In the genomic region with DNA sequence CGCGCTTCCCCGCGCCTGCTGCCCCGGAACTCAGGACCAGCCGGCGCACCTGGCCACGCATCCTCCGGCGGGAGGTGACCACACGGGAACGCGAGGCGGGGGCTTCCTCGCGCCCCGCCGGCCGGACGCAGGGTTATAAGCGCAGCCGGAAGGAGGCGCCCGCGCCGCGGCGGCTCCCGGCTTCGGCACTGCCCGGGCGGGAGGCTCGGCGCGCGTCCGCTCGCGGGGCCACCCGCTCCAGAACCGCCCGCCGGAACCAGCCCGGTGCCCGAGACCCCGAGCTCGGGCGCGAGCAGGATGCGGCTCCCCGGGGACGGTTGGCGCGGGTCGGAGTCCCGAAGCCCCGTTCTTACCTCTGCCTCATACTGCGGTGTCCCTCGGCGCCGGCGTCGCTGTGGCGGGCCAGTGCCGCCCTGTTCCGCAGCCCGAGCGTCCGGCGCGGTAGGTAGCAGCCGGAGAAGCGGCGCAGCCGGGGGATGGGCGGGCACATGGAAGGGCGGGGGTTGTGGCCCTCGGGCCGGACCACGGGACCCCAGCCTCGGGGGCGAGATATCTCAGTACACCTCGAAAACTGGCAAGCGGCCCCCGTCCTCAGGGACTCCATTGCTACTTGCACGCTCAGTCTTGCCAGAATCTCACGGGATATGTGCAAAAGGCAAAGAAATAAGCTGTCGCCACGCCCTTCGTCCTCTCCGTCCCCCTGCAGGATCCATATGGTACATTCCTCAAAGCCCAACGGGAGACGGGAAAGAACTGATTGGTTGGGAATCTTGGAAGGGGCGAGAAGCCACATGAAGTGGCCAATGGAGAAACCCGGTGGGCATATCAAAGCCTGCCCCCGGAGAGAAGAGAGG, we compare ENCODE assay signal across 8 cellular contexts. TPM values are rescaled to one million over a fixed set of nuclear protein-coding genes. Genes with fewer than 3 reads are reported as not detected.
DNase-seq lines count a peak whose midpoint lies in the region; ATAC-seq, FAIRE-seq and TF ChIP-seq lines count a peak whose summit lies in the region.

No MANE protein-coding gene starts in this region.

- peak overlapping the region; percentile 85 for H3K4me2 ChIP-seq in smooth muscle cell

- H3K36me3 ChIP-seq in smooth muscle cell (ENCODE audit: low read depth): no peaks in the 10 kb centered on the region

- FAIRE-seq in islet of Langerhans (lab: Jason Lieb, UNC): peak; percentile 80

- peak overlapping the region; percentile 94 for H2AFZ ChIP-seq in smooth muscle cell (ENCODE audit: low read depth)

- WGBS in smooth muscle cell (ENCODE audit: low lambda C conversion rate): 2% methylated on average over 85 of the region's 96 CpGs

- peak overlapping the region; percentile 93 for H3K27ac ChIP-seq in smooth muscle cell (ENCODE audit: low read depth)

- no peaks in the 10 kb centered on the region for H3K27me3 ChIP-seq in smooth muscle cell (ENCODE audit: low read depth)

- no peaks in the 10 kb centered on the region for H3K4me1 ChIP-seq in smooth muscle cell (ENCODE audit: low read depth)

- H3K4me3 ChIP-seq in choroid plexus epithelial cell (ENCODE audit: low read depth, low read length): peak overlapping the region; percentile 95
- H3K4me3 ChIP-seq in smooth muscle cell: peak overlapping the region; percentile 88

- DNase-seq in D341Med (ENCODE audit: low spot score) (peak; percentile 94), NCI-H510A (lab: John Stamatoyannopoulos, UW) (peak; percentile 93), choroid plexus epithelial cell (ENCODE audit: low read depth) (peak; percentile 99), smooth muscle cell (lab: John Stamatoyannopoulos, UW; ENCODE audit: unreplicated experiment) (peak; percentile 68)
- peak; percentile 57 to 71 for DNase-seq in activated CD4-positive, alpha-beta T cell treated with anti-CD3 and anti-CD28 coated beads for 24 hours (ENCODE audit: low read depth in 2 of 2)

- peak overlapping the region; percentile 91 for H3K9ac ChIP-seq in smooth muscle cell (ENCODE audit: low read depth)

- H3F3A ChIP-seq in smooth muscle cell (ENCODE audit: low read depth): peaks cover 7% of the 10 kb centered on the region

- TF ChIP-seq CTCF in choroid plexus epithelial cell (conservative IDR thresholded peaks at IDR 0.05; ENCODE audit: low read depth, low read length) (peak; percentile 43), smooth muscle cell (IDR thresholded peaks at IDR 0.05; ENCODE audit: borderline replicate concordance, insufficient read depth, poor library complexity, severe bottlenecking) (peak; percentile 49)

- ATAC-seq in HG03095 (IDR thresholded peaks at IDR 0.05; ENCODE audit: unreplicated experiment): peak; percentile 40
- no peak for ATAC-seq in HG02981 (IDR thresholded peaks at IDR 0.05; ENCODE audit: unreplicated experiment)

- H4K20me1 ChIP-seq in smooth muscle cell (ENCODE audit: low read depth): peaks cover 41% of the 10 kb centered on the region

- H3K79me2 ChIP-seq in smooth muscle cell (ENCODE audit: low read depth): peaks cover 50% of the 10 kb centered on the region

- no peaks in the 10 kb centered on the region for H3K9me3 ChIP-seq in smooth muscle cell (replicated peaks; ENCODE audit: low read depth)

RNA-seq across cellular contexts. Expression of a gene that starts 23.1 kb away (rescaled TPM):
- 15.4 and 28.6 TPM in 2 replicates for total RNA-seq in smooth muscle cell
- polyA plus RNA-seq in smooth muscle cell: 3.1 and 9.5 TPM in 2 replicates
